ENCODE assay signal across 1 cellular context in the genomic region with DNA sequence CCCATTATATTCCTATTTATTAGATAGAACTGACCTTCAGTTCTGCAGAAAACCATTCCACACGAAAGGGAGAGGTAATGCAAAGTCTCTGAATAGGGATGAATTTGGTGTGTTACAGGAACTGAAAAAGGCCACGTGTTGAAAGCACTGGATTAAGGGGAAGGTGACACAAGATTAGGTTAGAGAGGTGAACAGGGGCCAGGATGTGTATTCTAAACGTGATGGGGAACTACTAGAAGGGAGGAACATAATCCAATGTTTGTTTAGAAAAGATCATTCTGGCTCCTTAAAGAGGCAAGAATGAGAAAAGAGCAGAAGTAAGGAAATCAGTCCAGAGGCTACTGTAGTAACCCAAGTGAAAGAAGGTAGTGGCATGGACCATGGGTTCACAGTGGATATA.
A peak's percentile ranks its signal among the peaks of the same experiment; 100 is the strongest.
TF ChIP-seq lines count a peak whose summit lies in the region.

No MANE protein-coding gene starts in this region.

TF ChIP-seq in K562, 482 proteins besides CTCF, POLR2A, EP300 and RAD21 (continued from another document and continues in another):
- no peak for TF ChIP-seq TEAD4 (IDR thresholded peaks at IDR 0.05; ENCODE audit: low read length)
- TF ChIP-seq TEAD4 (CRISPR knock-in tag; IDR thresholded peaks at IDR 0.05; ENCODE audit: borderline replicate concordance), result no peak
- TF ChIP-seq, protein P1, sequence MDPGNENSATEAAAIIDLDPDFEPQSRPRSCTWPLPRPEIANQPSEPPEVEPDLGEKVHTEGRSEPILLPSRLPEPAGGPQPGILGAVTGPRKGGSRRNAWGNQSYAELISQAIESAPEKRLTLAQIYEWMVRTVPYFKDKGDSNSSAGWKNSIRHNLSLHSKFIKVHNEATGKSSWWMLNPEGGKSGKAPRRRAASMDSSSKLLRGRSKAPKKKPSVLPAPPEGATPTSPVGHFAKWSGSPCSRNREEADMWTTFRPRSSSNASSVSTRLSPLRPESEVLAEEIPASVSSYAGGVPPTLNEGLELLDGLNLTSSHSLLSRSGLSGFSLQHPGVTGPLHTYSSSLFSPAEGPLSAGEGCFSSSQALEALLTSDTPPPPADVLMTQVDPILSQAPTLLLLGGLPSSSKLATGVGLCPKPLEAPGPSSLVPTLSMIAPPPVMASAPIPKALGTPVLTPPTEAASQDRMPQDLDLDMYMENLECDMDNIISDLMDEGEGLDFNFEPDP (CRISPR knock-in tag; IDR thresholded peaks at IDR 0.05), result no peak
- 0 out of 4 replicates have a peak, but pooled peaks of 1 of the 2 experiments have one; percentile 41 for TF ChIP-seq MAZ (CRISPR knock-in tag; conservative IDR thresholded peaks at IDR 0.05 in 1 of 2, IDR thresholded peaks at IDR 0.05 in 1 of 2)
- no peak for TF ChIP-seq HLTF (IDR thresholded peaks at IDR 0.05)
- TF ChIP-seq ZBTB8A (IDR thresholded peaks at IDR 0.05; ENCODE audit: partially characterized antibody), result no peak
- TF ChIP-seq SMARCA4 (IDR thresholded peaks at IDR 0.05), result no peak
- no peak for TF ChIP-seq TAF7 (tag; IDR thresholded peaks at IDR 0.05)
- no peak for TF ChIP-seq RBM17 (IDR thresholded peaks at IDR 0.05; ENCODE audit: borderline replicate concordance, low read depth, low read length)
- TF ChIP-seq, protein P2, sequence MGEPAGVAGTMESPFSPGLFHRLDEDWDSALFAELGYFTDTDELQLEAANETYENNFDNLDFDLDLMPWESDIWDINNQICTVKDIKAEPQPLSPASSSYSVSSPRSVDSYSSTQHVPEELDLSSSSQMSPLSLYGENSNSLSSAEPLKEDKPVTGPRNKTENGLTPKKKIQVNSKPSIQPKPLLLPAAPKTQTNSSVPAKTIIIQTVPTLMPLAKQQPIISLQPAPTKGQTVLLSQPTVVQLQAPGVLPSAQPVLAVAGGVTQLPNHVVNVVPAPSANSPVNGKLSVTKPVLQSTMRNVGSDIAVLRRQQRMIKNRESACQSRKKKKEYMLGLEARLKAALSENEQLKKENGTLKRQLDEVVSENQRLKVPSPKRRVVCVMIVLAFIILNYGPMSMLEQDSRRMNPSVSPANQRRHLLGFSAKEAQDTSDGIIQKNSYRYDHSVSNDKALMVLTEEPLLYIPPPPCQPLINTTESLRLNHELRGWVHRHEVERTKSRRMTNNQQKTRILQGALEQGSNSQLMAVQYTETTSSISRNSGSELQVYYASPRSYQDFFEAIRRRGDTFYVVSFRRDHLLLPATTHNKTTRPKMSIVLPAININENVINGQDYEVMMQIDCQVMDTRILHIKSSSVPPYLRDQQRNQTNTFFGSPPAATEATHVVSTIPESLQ (CRISPR knock-in tag; IDR thresholded peaks at IDR 0.05), result no peak
- no peak for TF ChIP-seq ZNF408 (CRISPR knock-in tag; IDR thresholded peaks at IDR 0.05; ENCODE audit: low read depth)
- no peak for TF ChIP-seq ZNF239 (CRISPR knock-in tag; IDR thresholded peaks at IDR 0.05)
- no peak for TF ChIP-seq NRF1 (conservative IDR thresholded peaks at IDR 0.05 in 1 of 2, IDR thresholded peaks at IDR 0.05 in 1 of 2)
- TF ChIP-seq, protein P3, sequence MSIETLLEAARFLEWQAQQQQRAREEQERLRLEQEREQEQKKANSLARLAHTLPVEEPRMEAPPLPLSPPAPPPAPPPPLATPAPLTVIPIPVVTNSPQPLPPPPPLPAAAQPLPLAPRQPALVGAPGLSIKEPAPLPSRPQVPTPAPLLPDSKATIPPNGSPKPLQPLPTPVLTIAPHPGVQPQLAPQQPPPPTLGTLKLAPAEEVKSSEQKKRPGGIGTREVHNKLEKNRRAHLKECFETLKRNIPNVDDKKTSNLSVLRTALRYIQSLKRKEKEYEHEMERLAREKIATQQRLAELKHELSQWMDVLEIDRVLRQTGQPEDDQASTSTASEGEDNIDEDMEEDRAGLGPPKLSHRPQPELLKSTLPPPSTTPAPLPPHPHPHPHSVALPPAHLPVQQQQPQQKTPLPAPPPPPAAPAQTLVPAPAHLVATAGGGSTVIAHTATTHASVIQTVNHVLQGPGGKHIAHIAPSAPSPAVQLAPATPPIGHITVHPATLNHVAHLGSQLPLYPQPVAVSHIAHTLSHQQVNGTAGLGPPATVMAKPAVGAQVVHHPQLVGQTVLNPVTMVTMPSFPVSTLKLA (conservative IDR thresholded peaks at IDR 0.05), result peak; percentile 63 to 70; a peak in 3 of 4 replicates
- TF ChIP-seq SRSF3 (IDR thresholded peaks at IDR 0.05; ENCODE audit: insufficient read depth, low read length), result no peak
- no peak for TF ChIP-seq JUN (IDR thresholded peaks at IDR 0.05; ENCODE audit: borderline replicate concordance, low read depth, low read length)
- TF ChIP-seq JUN (CRISPR knock-in tag; IDR thresholded peaks at IDR 0.05; ENCODE audit: borderline replicate concordance), result no peak
- TF ChIP-seq ZNF57 (CRISPR knock-in tag; IDR thresholded peaks at IDR 0.05), result no peak
- no peak for TF ChIP-seq HNRNPK (IDR thresholded peaks at IDR 0.05; ENCODE audit: low read depth, low read length, poor library complexity, severe bottlenecking)
- TF ChIP-seq ZNF384 (IDR thresholded peaks at IDR 0.05; ENCODE audit: low read depth, low read length), result no peak
- no peak for TF ChIP-seq GABPB1 (CRISPR knock-in tag; IDR thresholded peaks at IDR 0.05)
- no peak for TF ChIP-seq NCOA1 (IDR thresholded peaks at IDR 0.05; ENCODE audit: low read depth)
- no peak for TF ChIP-seq NR4A1 (CRISPR knock-in tag; IDR thresholded peaks at IDR 0.05)
- no peak for TF ChIP-seq NR4A1 (tag; IDR thresholded peaks at IDR 0.05)
- no peak for TF ChIP-seq ZNF77 (CRISPR knock-in tag; IDR thresholded peaks at IDR 0.05)
- TF ChIP-seq, protein P4, sequence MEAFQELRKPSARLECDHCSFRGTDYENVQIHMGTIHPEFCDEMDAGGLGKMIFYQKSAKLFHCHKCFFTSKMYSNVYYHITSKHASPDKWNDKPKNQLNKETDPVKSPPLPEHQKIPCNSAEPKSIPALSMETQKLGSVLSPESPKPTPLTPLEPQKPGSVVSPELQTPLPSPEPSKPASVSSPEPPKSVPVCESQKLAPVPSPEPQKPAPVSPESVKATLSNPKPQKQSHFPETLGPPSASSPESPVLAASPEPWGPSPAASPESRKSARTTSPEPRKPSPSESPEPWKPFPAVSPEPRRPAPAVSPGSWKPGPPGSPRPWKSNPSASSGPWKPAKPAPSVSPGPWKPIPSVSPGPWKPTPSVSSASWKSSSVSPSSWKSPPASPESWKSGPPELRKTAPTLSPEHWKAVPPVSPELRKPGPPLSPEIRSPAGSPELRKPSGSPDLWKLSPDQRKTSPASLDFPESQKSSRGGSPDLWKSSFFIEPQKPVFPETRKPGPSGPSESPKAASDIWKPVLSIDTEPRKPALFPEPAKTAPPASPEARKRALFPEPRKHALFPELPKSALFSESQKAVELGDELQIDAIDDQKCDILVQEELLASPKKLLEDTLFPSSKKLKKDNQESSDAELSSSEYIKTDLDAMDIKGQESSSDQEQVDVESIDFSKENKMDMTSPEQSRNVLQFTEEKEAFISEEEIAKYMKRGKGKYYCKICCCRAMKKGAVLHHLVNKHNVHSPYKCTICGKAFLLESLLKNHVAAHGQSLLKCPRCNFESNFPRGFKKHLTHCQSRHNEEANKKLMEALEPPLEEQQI (IDR thresholded peaks at IDR 0.05), result no peak
- TF ChIP-seq, protein P5, sequence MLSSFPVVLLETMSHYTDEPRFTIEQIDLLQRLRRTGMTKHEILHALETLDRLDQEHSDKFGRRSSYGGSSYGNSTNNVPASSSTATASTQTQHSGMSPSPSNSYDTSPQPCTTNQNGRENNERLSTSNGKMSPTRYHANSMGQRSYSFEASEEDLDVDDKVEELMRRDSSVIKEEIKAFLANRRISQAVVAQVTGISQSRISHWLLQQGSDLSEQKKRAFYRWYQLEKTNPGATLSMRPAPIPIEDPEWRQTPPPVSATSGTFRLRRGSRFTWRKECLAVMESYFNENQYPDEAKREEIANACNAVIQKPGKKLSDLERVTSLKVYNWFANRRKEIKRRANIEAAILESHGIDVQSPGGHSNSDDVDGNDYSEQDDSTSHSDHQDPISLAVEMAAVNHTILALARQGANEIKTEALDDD (IDR thresholded peaks at IDR 0.05), result no peak
- no peak for TF ChIP-seq CREM (IDR thresholded peaks at IDR 0.05; ENCODE audit: low read depth)
- no peak for TF ChIP-seq ZNF695 (CRISPR knock-in tag; IDR thresholded peaks at IDR 0.05)
- TF ChIP-seq HDAC6 (IDR thresholded peaks at IDR 0.05; ENCODE audit: low read depth, low read length), result no peak
- TF ChIP-seq, protein P6, sequence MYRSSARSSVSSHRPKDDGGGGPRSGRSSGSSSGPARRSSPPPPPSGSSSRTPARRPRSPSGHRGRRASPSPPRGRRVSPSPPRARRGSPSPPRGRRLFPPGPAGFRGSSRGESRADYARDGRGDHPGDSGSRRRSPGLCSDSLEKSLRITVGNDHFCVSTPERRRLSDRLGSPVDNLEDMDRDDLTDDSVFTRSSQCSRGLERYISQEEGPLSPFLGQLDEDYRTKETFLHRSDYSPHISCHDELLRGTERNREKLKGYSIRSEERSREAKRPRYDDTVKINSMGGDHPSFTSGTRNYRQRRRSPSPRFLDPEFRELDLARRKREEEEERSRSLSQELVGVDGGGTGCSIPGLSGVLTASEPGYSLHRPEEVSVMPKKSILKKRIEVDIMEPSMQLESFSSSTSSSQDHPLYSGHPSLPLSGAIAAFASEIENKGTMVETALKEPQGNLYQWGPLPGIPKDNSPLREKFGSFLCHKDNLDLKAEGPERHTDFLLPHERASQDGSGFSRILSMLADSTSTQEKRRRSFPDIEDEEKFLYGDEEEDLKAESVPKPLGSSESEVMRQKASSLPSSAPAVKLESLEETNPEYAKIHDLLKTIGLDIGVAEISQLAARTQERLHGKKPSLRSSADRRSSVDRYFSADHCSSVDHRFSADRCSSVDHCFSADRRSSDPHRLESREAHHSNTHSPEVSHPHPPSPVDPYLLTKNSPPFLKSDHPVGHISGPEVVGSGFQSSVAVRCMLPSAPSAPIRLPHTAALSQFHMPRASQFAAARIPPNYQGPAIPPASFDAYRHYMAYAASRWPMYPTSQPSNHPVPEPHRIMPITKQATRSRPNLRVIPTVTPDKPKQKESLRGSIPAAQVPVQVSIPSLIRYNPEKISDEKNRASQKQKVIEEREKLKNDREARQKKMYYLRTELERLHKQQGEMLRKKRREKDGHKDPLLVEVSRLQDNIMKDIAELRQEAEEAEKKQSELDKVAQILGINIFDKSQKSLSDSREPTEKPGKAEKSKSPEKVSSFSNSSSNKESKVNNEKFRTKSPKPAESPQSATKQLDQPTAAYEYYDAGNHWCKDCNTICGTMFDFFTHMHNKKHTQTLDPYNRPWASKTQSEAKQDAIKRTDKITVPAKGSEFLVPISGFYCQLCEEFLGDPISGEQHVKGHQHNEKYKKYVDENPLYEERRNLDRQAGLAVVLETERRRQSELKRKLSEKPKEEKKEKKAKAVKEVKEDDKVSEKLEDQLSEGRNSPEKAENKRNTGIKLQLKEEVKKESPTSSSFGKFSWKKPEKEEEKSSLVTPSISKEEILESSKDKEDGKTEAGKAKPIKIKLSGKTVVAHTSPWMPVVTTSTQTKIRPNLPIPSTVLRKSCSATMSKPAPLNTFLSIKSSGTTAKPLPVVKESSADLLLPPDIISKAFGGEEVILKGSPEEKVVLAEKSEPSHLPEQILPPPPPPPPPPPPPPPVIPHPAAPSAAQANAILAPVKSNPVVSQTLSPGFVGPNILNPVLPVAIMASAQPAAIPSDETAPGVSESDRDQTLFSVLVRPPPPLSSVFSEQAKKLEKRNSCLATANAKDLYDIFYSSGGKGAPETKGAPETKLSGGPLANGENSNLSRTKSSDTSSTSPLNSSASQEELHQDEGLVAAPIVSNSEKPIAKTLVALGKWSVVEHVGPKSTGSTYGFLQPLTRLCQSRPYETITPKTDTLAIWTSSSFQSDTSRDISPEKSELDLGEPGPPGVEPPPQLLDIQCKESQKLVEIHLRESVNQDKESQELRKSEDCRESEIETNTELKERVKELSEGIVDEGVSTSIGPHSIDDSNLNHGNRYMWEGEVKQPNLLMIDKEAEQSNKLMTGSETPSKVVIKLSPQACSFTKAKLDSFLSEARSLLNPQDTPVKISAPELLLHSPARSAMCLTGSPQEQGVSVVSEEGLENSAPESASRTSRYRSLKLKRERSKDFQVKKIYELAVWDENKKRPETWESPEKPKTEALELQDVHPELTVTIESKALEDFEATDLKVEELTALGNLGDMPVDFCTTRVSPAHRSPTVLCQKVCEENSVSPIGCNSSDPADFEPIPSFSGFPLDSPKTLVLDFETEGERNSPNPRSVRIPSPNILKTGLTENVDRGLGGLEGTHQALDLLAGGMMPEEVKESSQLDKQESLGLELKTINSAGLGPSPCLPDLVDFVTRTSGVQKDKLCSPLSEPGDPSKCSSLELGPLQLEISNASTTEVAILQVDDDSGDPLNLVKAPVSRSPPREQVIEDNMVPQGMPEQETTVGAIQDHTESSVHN (IDR thresholded peaks at IDR 0.05; ENCODE audit: borderline replicate concordance in 1 of 2, low read depth in 1 of 2), result no peak
- TF ChIP-seq HDAC1 (IDR thresholded peaks at IDR 0.05), result peak in 1 of 2 experiments; percentile 65; a peak in 2 of 4 replicates
- TF ChIP-seq, protein P7, sequence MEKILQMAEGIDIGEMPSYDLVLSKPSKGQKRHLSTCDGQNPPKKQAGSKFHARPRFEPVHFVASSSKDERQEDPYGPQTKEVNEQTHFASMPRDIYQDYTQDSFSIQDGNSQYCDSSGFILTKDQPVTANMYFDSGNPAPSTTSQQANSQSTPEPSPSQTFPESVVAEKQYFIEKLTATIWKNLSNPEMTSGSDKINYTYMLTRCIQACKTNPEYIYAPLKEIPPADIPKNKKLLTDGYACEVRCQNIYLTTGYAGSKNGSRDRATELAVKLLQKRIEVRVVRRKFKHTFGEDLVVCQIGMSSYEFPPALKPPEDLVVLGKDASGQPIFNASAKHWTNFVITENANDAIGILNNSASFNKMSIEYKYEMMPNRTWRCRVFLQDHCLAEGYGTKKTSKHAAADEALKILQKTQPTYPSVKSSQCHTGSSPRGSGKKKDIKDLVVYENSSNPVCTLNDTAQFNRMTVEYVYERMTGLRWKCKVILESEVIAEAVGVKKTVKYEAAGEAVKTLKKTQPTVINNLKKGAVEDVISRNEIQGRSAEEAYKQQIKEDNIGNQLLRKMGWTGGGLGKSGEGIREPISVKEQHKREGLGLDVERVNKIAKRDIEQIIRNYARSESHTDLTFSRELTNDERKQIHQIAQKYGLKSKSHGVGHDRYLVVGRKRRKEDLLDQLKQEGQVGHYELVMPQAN (IDR thresholded peaks at IDR 0.05; ENCODE audit: borderline replicate concordance), result 0 out of 2 replicates have a peak, but pooled peaks have one; percentile 29
- no peak for TF ChIP-seq ETS2 (tag; IDR thresholded peaks at IDR 0.05; ENCODE audit: borderline replicate concordance, poor library complexity, severe bottlenecking)
- TF ChIP-seq MYC (IDR thresholded peaks at IDR 0.05; ENCODE audit: low read depth, low read length), result 0 out of 2 replicates have a peak, but pooled peaks have one; percentile 65
- TF ChIP-seq MYC (CRISPR knock-in tag; IDR thresholded peaks at IDR 0.05; ENCODE audit: borderline replicate concordance, low read depth), result no peak
- TF ChIP-seq, protein P8, sequence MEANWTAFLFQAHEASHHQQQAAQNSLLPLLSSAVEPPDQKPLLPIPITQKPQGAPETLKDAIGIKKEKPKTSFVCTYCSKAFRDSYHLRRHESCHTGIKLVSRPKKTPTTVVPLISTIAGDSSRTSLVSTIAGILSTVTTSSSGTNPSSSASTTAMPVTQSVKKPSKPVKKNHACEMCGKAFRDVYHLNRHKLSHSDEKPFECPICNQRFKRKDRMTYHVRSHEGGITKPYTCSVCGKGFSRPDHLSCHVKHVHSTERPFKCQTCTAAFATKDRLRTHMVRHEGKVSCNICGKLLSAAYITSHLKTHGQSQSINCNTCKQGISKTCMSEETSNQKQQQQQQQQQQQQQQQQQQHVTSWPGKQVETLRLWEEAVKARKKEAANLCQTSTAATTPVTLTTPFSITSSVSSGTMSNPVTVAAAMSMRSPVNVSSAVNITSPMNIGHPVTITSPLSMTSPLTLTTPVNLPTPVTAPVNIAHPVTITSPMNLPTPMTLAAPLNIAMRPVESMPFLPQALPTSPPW (CRISPR knock-in tag; IDR thresholded peaks at IDR 0.05), result no peak
- no peak for TF ChIP-seq KLF13 (tag; IDR thresholded peaks at IDR 0.05; ENCODE audit: borderline replicate concordance, low read depth)
- TF ChIP-seq LCOR (CRISPR knock-in tag; IDR thresholded peaks at IDR 0.05), result no peak
- TF ChIP-seq ILK (tag; IDR thresholded peaks at IDR 0.05; ENCODE audit: borderline replicate concordance, low read depth), result no peak
- no peak for TF ChIP-seq ZNF584 (CRISPR knock-in tag; IDR thresholded peaks at IDR 0.05; ENCODE audit: low read depth)
